ENCODE assay signal across 18 cellular contexts in the genomic region with DNA sequence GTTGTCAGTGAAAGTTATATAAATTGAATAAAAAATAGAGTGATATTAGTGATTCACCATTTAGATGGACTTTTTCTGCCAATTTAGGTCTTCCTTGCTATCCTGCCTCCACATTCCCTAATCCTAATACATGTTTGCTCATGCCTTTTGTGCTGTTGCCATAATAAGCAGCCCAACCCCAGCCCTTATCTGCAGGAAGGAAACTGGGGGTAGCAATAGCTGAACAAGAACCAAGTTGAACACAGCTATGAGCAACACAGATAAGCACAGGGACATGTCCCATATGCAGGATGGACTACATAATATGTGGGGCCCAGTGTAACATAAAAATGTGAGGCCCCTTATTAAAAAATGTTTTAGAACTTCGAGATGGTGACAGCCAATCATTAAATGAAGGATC.
A peak's percentile ranks its signal among the peaks of the same experiment; 100 is the strongest.
DNase-seq lines count a peak whose midpoint lies in the region; ATAC-seq lines count a peak whose summit lies in the region.
"Had no signal": no experiment of that assay in that cellular context is flagged by ENCODE, and none has a peak within 500 bp of the region (broad histone marks: within the 10 kb centered on the region; RNA-seq: fewer than 3 reads in every experiment).

No MANE protein-coding gene starts in this region.

- no peak overlapping the region for H3K27ac Mint-ChIP-seq in stimulated activated naive CD8-positive, alpha-beta T cell treated with anti-CD3 and anti-CD28 coated beads, Interleukin-15, amount 100 ng/mL, for 72 hours
- H3K27ac Mint-ChIP-seq: naive B cell had no signal

- no peaks in the 10 kb centered on the region for H3K4me1 Mint-ChIP-seq in stimulated activated naive CD8-positive, alpha-beta T cell treated with anti-CD3 and anti-CD28 coated beads, Interleukin-15, amount 100 ng/mL, for 72 hours
- H3K4me1 Mint-ChIP-seq: naive B cell had no signal

- peaks cover 19% of the 10 kb centered on the region for H3K4me1 ChIP-seq in mesodermal cell (ENCODE audit: control insufficient read depth, insufficient read depth, low read length, poor library complexity, severe bottlenecking)
- H3K4me1 ChIP-seq: adrenal gland, BE2C, spleen, thyroid gland had no signal

- no peak overlapping the region for H3K4me3 Mint-ChIP-seq in stimulated activated naive CD8-positive, alpha-beta T cell treated with anti-CD3 and anti-CD28 coated beads, Interleukin-15, amount 100 ng/mL, for 72 hours
- H3K4me3 Mint-ChIP-seq: naive B cell had no signal

- H3K27me3 Mint-ChIP-seq in stimulated activated naive CD8-positive, alpha-beta T cell treated with anti-CD3 and anti-CD28 coated beads, Interleukin-15, amount 100 ng/mL, for 72 hours: no peaks in the 10 kb centered on the region
- H3K27me3 Mint-ChIP-seq: naive B cell had no signal

- 91 to 92% methylated on average over 1 of the region's 1 CpG for WGBS in mesodermal cell (ENCODE audit: insufficient coverage in 2 of 2), 2 experiments

- H3K4me3 ChIP-seq in mesodermal cell (ENCODE audit: extremely low read depth, insufficient read depth, low read length, poor library complexity, severe bottlenecking): no peak overlapping the region
- H3K4me3 ChIP-seq: adrenal gland, SJCRH30, spleen, thyroid gland had no signal

- ATAC-seq in stimulated activated naive CD8-positive, alpha-beta T cell treated with anti-CD3 and anti-CD28 coated beads, Interleukin-15, amount 100 ng/mL, for 72 hours: no peak
- ATAC-seq: activated CD4-positive, CD25-positive, alpha-beta regulatory T cell treated with anti-CD3 and anti-CD28 coated beads, Interleukin-2, amount 50 U/mL, for 24 hours had no signal

- no peaks in the 10 kb centered on the region for H3K36me3 ChIP-seq in mesodermal cell (ENCODE audit: control insufficient read depth, insufficient read depth, low read length)
- H3K36me3 ChIP-seq: adrenal gland, BE2C, SJCRH30, spleen, thyroid gland had no signal

- no peaks in the 10 kb centered on the region for H3K9me3 ChIP-seq in mesodermal cell (ENCODE audit: control insufficient read depth, low read length)
- H3K9me3 ChIP-seq: adrenal gland, BE2C, SJCRH30, spleen, thyroid gland had no signal

- peak overlapping the region; percentile 78 for H3K27ac ChIP-seq in mesodermal cell (ENCODE audit: low read depth, low read length, severe bottlenecking)
- H3K27ac ChIP-seq: adrenal gland, SJCRH30, spleen, thyroid gland had no signal

- DNase-seq in GF-D8 (lab: John Stamatoyannopoulos, UW): peak; percentile 68
- peak; percentile 68 for DNase-seq in OCI-M2 (lab: John Stamatoyannopoulos, UW; ENCODE audit: unreplicated experiment)
- DNase-seq in dermis blood vessel endothelial cell: peak; percentile 79
- no peak for DNase-seq in medulla oblongata (ENCODE audit: extremely low spot score)
- no peak for DNase-seq in stimulated activated naive CD8-positive, alpha-beta T cell treated with anti-CD3 and anti-CD28 coated beads, Interleukin-15, amount 100 ng/mL, for 72 hours
- no peak for DNase-seq in nucleus accumbens (lab: John Stamatoyannopoulos, UW)
- no peak for DNase-seq in AG08395 (ENCODE audit: low spot score)
- DNase-seq: adrenal gland, BE2C, foreskin melanocyte, naive B cell, NCI-H1436 treated with DMSO at 0.1 percent for 48 hours, posterior cingulate gyrus, spleen, thyroid gland had no signal

- peaks cover 4 to 7% of the 10 kb centered on the region in 2 donors for H3K9me3 Mint-ChIP-seq in stimulated activated naive CD8-positive, alpha-beta T cell treated with anti-CD3 and anti-CD28 coated beads, Interleukin-15, amount 100 ng/mL, for 72 hours
- H3K9me3 Mint-ChIP-seq: naive B cell had no signal

Comparison
In these comparisons a context has a peak if more than half of its experiments do, and no peak if none do; other contexts are left out.
1. DNase-seq: peak in GF-D8 (single experiment), OCI-M2 (single experiment) and dermis blood vessel endothelial cell (single experiment); none in medulla oblongata (single experiment), stimulated activated naive CD8-positive, alpha-beta T cell treated with anti-CD3 and anti-CD28 coated beads, Interleukin-15, amount 100 ng/mL, for 72 hours (0 of 2), nucleus accumbens (0 of 56) and AG08395 (single experiment).